17 cellular contexts compared by ENCODE assay signal in the genomic region with DNA sequence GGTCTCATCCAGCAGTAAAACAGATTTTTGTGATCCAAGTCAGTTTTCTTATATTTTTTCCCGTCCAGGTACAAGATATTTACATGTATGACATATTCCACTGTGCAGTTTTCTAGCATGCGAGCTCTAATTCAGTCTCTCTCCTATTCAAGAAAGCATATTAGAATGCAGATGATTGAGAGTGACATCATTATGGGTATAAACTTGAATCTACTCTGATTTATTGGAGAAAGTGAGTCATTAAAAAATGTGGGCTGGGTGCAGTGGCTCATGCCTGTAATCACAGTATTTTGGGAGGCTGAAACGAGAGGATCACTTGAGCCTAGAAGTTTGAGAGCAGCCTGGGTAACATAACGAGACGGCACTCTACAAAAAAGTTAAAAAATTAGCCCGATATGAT. TPM values are rescaled to one million over a fixed set of nuclear protein-coding genes. Genes with fewer than 3 reads are reported as not detected.
DNase-seq lines count a peak whose midpoint lies in the region; FAIRE-seq and TF ChIP-seq lines count a peak whose summit lies in the region.
"Had no signal": no experiment of that assay in that cellular context is flagged by ENCODE, and none has a peak within 500 bp of the region (broad histone marks: within the 10 kb centered on the region; RNA-seq: fewer than 3 reads in every experiment).

No MANE protein-coding gene starts in this region.

- no peaks in the 10 kb centered on the region for H3K36me3 ChIP-seq in MG63
- H3K36me3 ChIP-seq in osteoblast (ENCODE audit: insufficient read depth, low read length): no peaks in the 10 kb centered on the region
- no peaks in the 10 kb centered on the region for H3K36me3 ChIP-seq in left ventricle myocardium inferior
- H3K36me3 ChIP-seq: ascending aorta, heart right ventricle, left lung had no signal

- no peaks in the 10 kb centered on the region for H4K20me1 ChIP-seq in osteoblast (ENCODE audit: insufficient read depth, low read length)

- H3K27ac Mint-ChIP-seq in chondrocyte (ENCODE audit: unreplicated experiment): peak overlapping the region; percentile 76
- H3K27ac Mint-ChIP-seq in T-helper 2 cell treated with Interferon-gamma antibody and Interleukin-4, amounts not matched to agents 5 μg/mL and 100 μg/mL, for 36 hours: no peak overlapping the region
- H3K27ac Mint-ChIP-seq: activated CD4-positive, alpha-beta T cell treated with anti-CD3 and anti-CD28 coated beads, Interleukin-2, amount 10 ng/mL, durations not matched to agents 7 days and 5 days; CD4-positive, alpha-beta T cell; naive thymus-derived CD8-positive, alpha-beta T cell; T-cell had no signal

- DNase-seq in GM12892 (ENCODE audit: insufficient read length) (no peak), MG63 (peak; percentile 62), chondrocyte (ENCODE audit: low spot score) (no peak), osteoblast (ENCODE audit: insufficient read length, low spot score, missing footprints) (no peak), left ventricle myocardium inferior (no peak), SW480 (ENCODE audit: low spot score) (no peak)
- no peak for DNase-seq in activated CD8-positive, alpha-beta memory T cell treated with anti-CD3 and anti-CD28 coated beads for 24 hours
- no peak for DNase-seq in T-helper 2 cell treated with Interferon-gamma antibody and Interleukin-4, amounts not matched to agents 5 μg/mL and 100 μg/mL, for 36 hours (ENCODE audit: low spot score)
- DNase-seq: activated CD4-positive, alpha-beta T cell treated with anti-CD3 and anti-CD28 coated beads, Interleukin-2, amount 10 ng/mL, durations not matched to agents 7 days and 5 days; CD4-positive, alpha-beta T cell; GDM1; heart right ventricle; left lung; naive thymus-derived CD8-positive, alpha-beta T cell; NCI-H2171; T-cell had no signal

- no peak for TF ChIP-seq CTCF in chondrocyte (IDR thresholded peaks at IDR 0.05)
- TF ChIP-seq CTCF in osteoblast (IDR thresholded peaks at IDR 0.05; ENCODE audit: extremely low read depth, low read depth, low read length): no peak
- TF ChIP-seq CTCF in left ventricle myocardium inferior (IDR thresholded peaks at IDR 0.05; ENCODE audit: borderline replicate concordance): no peak

- H3K79me2 ChIP-seq in osteoblast (ENCODE audit: insufficient read depth, low read length): peaks cover 76% of the 10 kb centered on the region

- FAIRE-seq in GM12892 (lab: Jason Lieb, UNC): peak; percentile 27

- H3K27ac ChIP-seq in osteoblast (ENCODE audit: low read depth, low read length) (peak overlapping the region; percentile 61), left ventricle myocardium inferior (replicated peaks) (no peak overlapping the region)
- H3K27ac ChIP-seq: ascending aorta, heart right ventricle, left lung had no signal

- peaks cover 38% of the 10 kb centered on the region for H3K4me1 Mint-ChIP-seq in chondrocyte (ENCODE audit: low read depth)
- peaks cover 4% of the 10 kb centered on the region for H3K4me1 Mint-ChIP-seq in T-helper 2 cell treated with Interferon-gamma antibody and Interleukin-4, amounts not matched to agents 5 μg/mL and 100 μg/mL, for 36 hours (ENCODE audit: low read depth)

- no peak overlapping the region for H3K4me3 Mint-ChIP-seq in chondrocyte (ENCODE audit: unreplicated experiment)
- H3K4me3 Mint-ChIP-seq in T-helper 2 cell treated with Interferon-gamma antibody and Interleukin-4, amounts not matched to agents 5 μg/mL and 100 μg/mL, for 36 hours: no peak overlapping the region
- H3K4me3 Mint-ChIP-seq: activated CD4-positive, alpha-beta T cell treated with anti-CD3 and anti-CD28 coated beads, Interleukin-2, amount 10 ng/mL, durations not matched to agents 7 days and 5 days; CD4-positive, alpha-beta T cell; naive thymus-derived CD8-positive, alpha-beta T cell; T-cell had no signal

- intact Hi-C loops in left ventricle myocardium inferior (cut with micrococcal nuclease): no loop called here

- no peaks in the 10 kb centered on the region for H3K27me3 Mint-ChIP-seq in chondrocyte (ENCODE audit: low read depth)
- H3K27me3 Mint-ChIP-seq in T-helper 2 cell treated with Interferon-gamma antibody and Interleukin-4, amounts not matched to agents 5 μg/mL and 100 μg/mL, for 36 hours (ENCODE audit: low read depth): peaks cover 24% of the 10 kb centered on the region
- H3K27me3 Mint-ChIP-seq: CD4-positive, alpha-beta T cell; naive thymus-derived CD8-positive, alpha-beta T cell; T-cell had no signal

- no peaks in the 10 kb centered on the region for H3K27me3 ChIP-seq in MG63
- H3K27me3 ChIP-seq in osteoblast (ENCODE audit: insufficient read depth, low read length): no peaks in the 10 kb centered on the region
- no peaks in the 10 kb centered on the region for H3K27me3 ChIP-seq in left ventricle myocardium inferior (ENCODE audit: low read depth)
- H3K27me3 ChIP-seq: ascending aorta, heart right ventricle, left lung had no signal

- no peak overlapping the region for H2AFZ ChIP-seq in osteoblast (ENCODE audit: low read length)

- peaks cover 24% of the 10 kb centered on the region for H3K4me1 ChIP-seq in osteoblast (ENCODE audit: insufficient read depth, low read length)
- peaks cover 15% of the 10 kb centered on the region for H3K4me1 ChIP-seq in left ventricle myocardium inferior
- H3K4me1 ChIP-seq: ascending aorta had no signal

- H3K4me2 ChIP-seq in osteoblast (ENCODE audit: insufficient read depth, low read length): peak overlapping the region; percentile 59

- TF ChIP-seq POLR2A in GM12892 (IDR thresholded peaks at IDR 0.05; ENCODE audit: low read depth, low read length): no peak

- no peaks in the 10 kb centered on the region for H3K36me3 Mint-ChIP-seq in chondrocyte (ENCODE audit: low read depth)
- peaks cover 3% of the 10 kb centered on the region for H3K36me3 Mint-ChIP-seq in T-helper 2 cell treated with Interferon-gamma antibody and Interleukin-4, amounts not matched to agents 5 μg/mL and 100 μg/mL, for 36 hours (ENCODE audit: low read depth)
- H3K36me3 Mint-ChIP-seq: naive thymus-derived CD8-positive, alpha-beta T cell; T-cell had no signal

- H3K9me3 Mint-ChIP-seq in chondrocyte (ENCODE audit: low read depth): no peaks in the 10 kb centered on the region
- H3K9me3 Mint-ChIP-seq in T-helper 2 cell treated with Interferon-gamma antibody and Interleukin-4, amounts not matched to agents 5 μg/mL and 100 μg/mL, for 36 hours: no peaks in the 10 kb centered on the region
- H3K9me3 Mint-ChIP-seq: activated CD4-positive, alpha-beta T cell treated with anti-CD3 and anti-CD28 coated beads, Interleukin-2, amount 10 ng/mL, durations not matched to agents 7 days and 5 days; CD4-positive, alpha-beta T cell; naive thymus-derived CD8-positive, alpha-beta T cell; T-cell had no signal

- H3K4me3 ChIP-seq in MG63 (peak overlapping the region; percentile 27; the same call in 1 of the 2 replicates), osteoblast (ENCODE audit: insufficient read depth, low read length) (no peak overlapping the region), left ventricle myocardium inferior (no peak overlapping the region)
- H3K4me3 ChIP-seq: ascending aorta, heart right ventricle, left lung had no signal

- H3K9me3 ChIP-seq in MG63: no peaks in the 10 kb centered on the region
- H3K9me3 ChIP-seq in osteoblast (ENCODE audit: low read depth, low read length): no peaks in the 10 kb centered on the region
- no peaks in the 10 kb centered on the region for H3K9me3 ChIP-seq in left ventricle myocardium inferior (replicated peaks)
- H3K9me3 ChIP-seq: ascending aorta, heart right ventricle, left lung had no signal

RNA-seq across cellular contexts. Expression of gene FER, which starts 6.2 kb away (rescaled TPM):
- polyA plus RNA-seq in GM12892 (2012; ENCODE audit: missing spikeins): 11.2 TPM
- 5.9 and 9.9 TPM in 2 replicates for total RNA-seq in MG63 (2014; rRNA removed; shearing (Covaris generic); ENCODE audit: low replicate concordance)
- total RNA-seq in chondrocyte (23.5 to 37.0 TPM (median 25.9 TPM) in 3 replicates), osteoblast (34.8 and 36.6 TPM in 2 replicates), left ventricle myocardium inferior (13.4 TPM)
